In the genomic region with DNA sequence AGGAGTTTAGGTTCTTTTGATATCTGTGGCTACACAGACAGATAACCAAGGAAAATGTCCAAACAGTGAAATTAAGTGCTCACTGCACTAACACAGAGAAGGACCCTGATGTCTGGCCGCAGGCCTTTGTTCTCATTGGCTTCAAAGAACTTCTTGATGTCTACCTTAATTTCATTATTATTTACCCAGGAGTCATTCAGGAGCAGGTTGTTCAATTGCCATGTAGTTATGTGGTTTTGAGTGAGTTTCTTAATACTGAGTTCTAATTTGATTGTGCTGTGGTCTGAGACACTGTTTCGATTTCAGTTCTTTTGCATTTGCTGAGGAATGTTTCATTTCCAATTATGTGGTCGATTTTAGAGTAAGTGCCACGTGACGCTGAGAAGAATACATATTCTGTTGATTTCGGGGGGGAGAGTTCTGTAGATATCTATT, we compare ENCODE assay signal across 19 cellular contexts. TPM values are rescaled to one million over a fixed set of nuclear protein-coding genes. Genes with fewer than 3 reads are reported as not detected.
DNase-seq lines count a peak whose midpoint lies in the region; ATAC-seq, FAIRE-seq and TF ChIP-seq lines count a peak whose summit lies in the region.
"Had no signal": no experiment of that assay in that cellular context is flagged by ENCODE, and none has a peak within 500 bp of the region (broad histone marks: within the 10 kb centered on the region; RNA-seq: fewer than 3 reads in every experiment).

No MANE protein-coding gene starts in this region.

- no peaks in the 10 kb centered on the region for H3K79me2 ChIP-seq in smooth muscle cell (ENCODE audit: low read depth)

- peak; percentile 64 for FAIRE-seq in GM12891 (lab: Jason Lieb, UNC)
- FAIRE-seq: D721Med, endometrium had no signal

- peak overlapping the region in 1 of 3 donors; percentile 2 for H3K27ac Mint-ChIP-seq in CD4-positive, CD25-positive, alpha-beta regulatory T cell
- H3K27ac Mint-ChIP-seq in T-helper 17 cell: peak overlapping the region; percentile 91
- H3K27ac Mint-ChIP-seq: activated T-helper 2 cell treated with anti-CD3 and anti-CD28 coated beads, Interferon-gamma antibody, Interleukin-2, Interleukin-4, amounts not matched to agents 10 μg/mL and 5 μg/mL and 100 μg/mL, durations not matched to agents 14 hours and 24 hours and 36 hours had no signal

- H3K9me3 Mint-ChIP-seq in CD4-positive, CD25-positive, alpha-beta regulatory T cell: no peaks in the 10 kb centered on the region
- H3K9me3 Mint-ChIP-seq: activated T-helper 2 cell treated with anti-CD3 and anti-CD28 coated beads, Interferon-gamma antibody, Interleukin-2, Interleukin-4, amounts not matched to agents 10 μg/mL and 5 μg/mL and 100 μg/mL, durations not matched to agents 14 hours and 24 hours and 36 hours had no signal

- peak in 1 of 3 donors; percentile 16 for DNase-seq in CD4-positive, CD25-positive, alpha-beta regulatory T cell
- DNase-seq in GM12891 (ENCODE audit: insufficient read length, low spot score) (no peak), T-helper 17 cell (no peak), SKM-1 (lab: John Stamatoyannopoulos, UW; ENCODE audit: unreplicated experiment) (no peak), smooth muscle cell (lab: John Stamatoyannopoulos, UW; ENCODE audit: unreplicated experiment) (no peak)
- DNase-seq in activated CD4-positive, alpha-beta T cell treated with anti-CD3 and anti-CD28 coated beads for 4 hours: no peak
- DNase-seq in activated effector memory CD4-positive, alpha-beta T cell treated with Interleukin-2 at 50 U/mL for 16 hours: no peak
- DNase-seq: activated CD4-positive, alpha-beta T cell treated with anti-CD3 and anti-CD28 coated beads for 48 hours; left colon; mucosa of descending colon; NCI-H1694 treated with DMSO at 0.1 percent for 48 hours; stimulated activated CD4-positive, alpha-beta T cell treated with anti-CD3 and anti-CD28 coated beads, Interleukin-4, amount 100 ng/mL, for 4 hours; tibial artery had no signal

- no peaks in the 10 kb centered on the region for H3K9me3 ChIP-seq in CD4-positive, CD25-positive, alpha-beta regulatory T cell (ENCODE audit: control insufficient read depth in 2 of 2, low read length in 2 of 2)
- no peaks in the 10 kb centered on the region for H3K9me3 ChIP-seq in T-helper 17 cell (ENCODE audit: control insufficient read depth, low read length, poor library complexity, severe bottlenecking)
- H3K9me3 ChIP-seq in smooth muscle cell (replicated peaks; ENCODE audit: low read depth): no peaks in the 10 kb centered on the region
- H3K9me3 ChIP-seq: ascending aorta, mucosa of descending colon, tibial artery had no signal

- no peak overlapping the region for H3K4me2 ChIP-seq in smooth muscle cell

- no peak for ATAC-seq in CD4-positive, CD25-positive, alpha-beta regulatory T cell (ENCODE audit: low read depth in 2 of 2)
- ATAC-seq in GM21619 (IDR thresholded peaks at IDR 0.05; ENCODE audit: unreplicated experiment) (peak; percentile 64), T-helper 17 cell (no peak)
- ATAC-seq: HCT116, left colon, mucosa of descending colon had no signal

- H3K36me3 ChIP-seq in CD4-positive, CD25-positive, alpha-beta regulatory T cell (ENCODE audit: control insufficient read depth, insufficient read depth, low read length): no peaks in the 10 kb centered on the region
- no peaks in the 10 kb centered on the region for H3K36me3 ChIP-seq in smooth muscle cell (ENCODE audit: low read depth)
- H3K36me3 ChIP-seq: ascending aorta, tibial artery had no signal

- no peak overlapping the region for H2AFZ ChIP-seq in smooth muscle cell (ENCODE audit: low read depth)

- peaks cover 0 to 22% (median 11%) of the 10 kb centered on the region in 4 donors for H3K4me1 Mint-ChIP-seq in CD4-positive, CD25-positive, alpha-beta regulatory T cell
- H3K4me1 Mint-ChIP-seq in T-helper 17 cell: peaks cover 19% of the 10 kb centered on the region

- no peak for TF ChIP-seq POLR2A in GM12891 (IDR thresholded peaks at IDR 0.05; ENCODE audit: low read depth, low read length)

- peak overlapping the region in 2 of 4 donors; percentile 0 to 3 for H3K4me3 Mint-ChIP-seq in CD4-positive, CD25-positive, alpha-beta regulatory T cell
- H3K4me3 Mint-ChIP-seq in T-helper 17 cell: peak overlapping the region; percentile 85

- TF ChIP-seq CTCF in smooth muscle cell (IDR thresholded peaks at IDR 0.05; ENCODE audit: borderline replicate concordance, insufficient read depth, poor library complexity, severe bottlenecking): no peak

- peaks cover 4% of the 10 kb centered on the region for H3K27me3 Mint-ChIP-seq in CD4-positive, CD25-positive, alpha-beta regulatory T cell
- no peaks in the 10 kb centered on the region for H3K27me3 Mint-ChIP-seq in T-helper 17 cell

- H3F3A ChIP-seq in smooth muscle cell (ENCODE audit: low read depth): no peaks in the 10 kb centered on the region

- no peaks in the 10 kb centered on the region for H4K20me1 ChIP-seq in smooth muscle cell (ENCODE audit: low read depth)

- H3K4me3 ChIP-seq in CD4-positive, CD25-positive, alpha-beta regulatory T cell (ENCODE audit: low read depth, low read length): peak overlapping the region; percentile 1
- no peak overlapping the region for H3K4me3 ChIP-seq in smooth muscle cell
- H3K4me3 ChIP-seq: ascending aorta, mucosa of descending colon, tibial artery had no signal

- H3K27ac ChIP-seq in CD4-positive, CD25-positive, alpha-beta regulatory T cell (ENCODE audit: insufficient read depth, low read length, poor library complexity, severe bottlenecking): no peak overlapping the region
- H3K27ac ChIP-seq in smooth muscle cell (ENCODE audit: low read depth): no peak overlapping the region
- H3K27ac ChIP-seq: tibial artery had no signal

- no peak overlapping the region for H3K9ac ChIP-seq in smooth muscle cell (ENCODE audit: low read depth)

- H3K36me3 Mint-ChIP-seq in CD4-positive, CD25-positive, alpha-beta regulatory T cell: no peaks in the 10 kb centered on the region
- no peaks in the 10 kb centered on the region for H3K36me3 Mint-ChIP-seq in T-helper 17 cell (ENCODE audit: low read depth)

- WGBS in smooth muscle cell (ENCODE audit: low lambda C conversion rate): 93% methylated on average over 6 of the region's 6 CpGs

- H3K4me1 ChIP-seq in CD4-positive, CD25-positive, alpha-beta regulatory T cell (ENCODE audit: control insufficient read depth, insufficient read depth, low read length, poor library complexity, severe bottlenecking): peaks cover 8% of the 10 kb centered on the region
- no peaks in the 10 kb centered on the region for H3K4me1 ChIP-seq in smooth muscle cell (ENCODE audit: low read depth)

- no peaks in the 10 kb centered on the region for H3K27me3 ChIP-seq in CD4-positive, CD25-positive, alpha-beta regulatory T cell (ENCODE audit: control insufficient read depth, insufficient read depth, low read length)
- no peaks in the 10 kb centered on the region for H3K27me3 ChIP-seq in smooth muscle cell (ENCODE audit: low read depth)
- H3K27me3 ChIP-seq: ascending aorta, tibial artery had no signal

TF ChIP-seq in GM12891, 5 proteins besides CTCF, POLR2A, EP300 and RAD21:
- TF ChIP-seq TAF1 (IDR thresholded peaks at IDR 0.05; ENCODE audit: low read depth, low read length) (no peak), SPI1 (IDR thresholded peaks at IDR 0.05; ENCODE audit: low read depth, low read length) (no peak), POU2F2 (IDR thresholded peaks at IDR 0.05; ENCODE audit: low read depth, low read length) (no peak), PAX5 (IDR thresholded peaks at IDR 0.05; ENCODE audit: insufficient read depth, low read length, severe bottlenecking) (no peak), POLR2AphosphoS5 (IDR thresholded peaks at IDR 0.05; ENCODE audit: low read depth, low read length) (no peak)

RNA-seq across cellular contexts. Expression of a gene that starts 15.2 kb away (rescaled TPM):
- 183 TPM for total RNA-seq in CD4-positive, CD25-positive, alpha-beta regulatory T cell
- polyA plus RNA-seq in CD4-positive, CD25-positive, alpha-beta regulatory T cell: 10 to 100 TPM; 53.3 to 70.7 (median 60.1) TPM
- polyA plus RNA-seq in GM12891 (2012; ENCODE audit: low read depth, missing spikeins): 32.8 TPM
- 100 to 1,000 TPM; 161 to 173 TPM for total RNA-seq in T-helper 17 cell
- 38.7 and 72.2 TPM in 2 replicates for total RNA-seq in smooth muscle cell
- polyA plus RNA-seq in smooth muscle cell: 25.7 and 26.0 TPM in 2 replicates
